In the genomic region with DNA sequence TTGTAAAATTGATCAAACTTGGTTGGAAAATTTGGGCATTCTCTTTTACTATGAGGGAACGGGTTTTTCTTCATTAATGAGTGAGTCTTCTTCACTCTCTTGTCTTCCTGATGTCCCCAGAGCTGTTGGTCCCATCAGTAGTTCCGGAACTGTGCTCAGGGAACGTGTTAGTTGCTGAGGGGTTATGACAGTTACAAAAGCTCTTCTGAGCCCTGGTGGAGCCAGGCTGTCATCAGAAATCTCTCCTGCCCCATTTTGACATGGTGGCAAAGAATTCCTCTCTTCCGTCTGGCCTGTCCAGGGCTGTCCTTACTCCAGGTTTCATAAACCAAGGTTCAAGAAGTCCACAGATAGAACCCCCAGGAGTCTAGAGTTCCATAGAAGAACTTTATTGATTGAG, we compare ENCODE assay signal across 13 cellular contexts.
DNase-seq lines count a peak whose midpoint lies in the region; ATAC-seq and TF ChIP-seq lines count a peak whose summit lies in the region.
"Had no signal": no experiment of that assay in that cellular context is flagged by ENCODE, and none has a peak within 500 bp of the region (broad histone marks: within the 10 kb centered on the region; RNA-seq: fewer than 3 reads in every experiment).

No MANE protein-coding gene starts in this region.

- peaks cover 53 to 70% (median 63%) of the 10 kb centered on the region in 4 donors for H3K4me1 Mint-ChIP-seq in CD4-positive, alpha-beta memory T cell

- H3K27ac Mint-ChIP-seq in CD4-positive, alpha-beta memory T cell, result peak overlapping the region in 4 of 7 donors; percentile 10 to 47 (median 22)
- H3K27ac Mint-ChIP-seq: activated T-helper 2 cell treated with anti-CD3 and anti-CD28 coated beads, Interferon-gamma antibody, Interleukin-2, Interleukin-4, amounts not matched to agents 10 μg/mL and 5 μg/mL and 100 μg/mL, durations not matched to agents 14 hours and 24 hours and 36 hours; nephron had no signal

- CTCF ChIA-PET in CD4-positive, alpha-beta memory T cell (lab: Charles Lee; ENCODE audit: partially characterized antibody), result interaction anchor here (1.0 to 1.6 kb wide), 4 partner anchors 11 to 368 kb away, joined by 3 to 4 read pairs (median 3); no protein-coding TSS in a partner anchor

- TF ChIP-seq CTCF in ascending aorta (IDR thresholded peaks at IDR 0.05), result no peak
- TF ChIP-seq CTCF in neutrophil (IDR thresholded peaks at IDR 0.05), result no peak

- no peaks in the 10 kb centered on the region for H3K9me3 ChIP-seq in CD4-positive, alpha-beta memory T cell (ENCODE audit: control insufficient read depth in 1 of 2, low read length in 2 of 2)
- H3K9me3 ChIP-seq in HUES64 (ENCODE audit: insufficient read depth, low read depth, low read length) (no peaks in the 10 kb centered on the region), ascending aorta (no peaks in the 10 kb centered on the region), neutrophil (no peaks in the 10 kb centered on the region)
- H3K9me3 ChIP-seq: lower lobe of right lung had no signal

- H3K4me1 ChIP-seq in CD4-positive, alpha-beta memory T cell (ENCODE audit: insufficient read depth, low read length), result peaks cover 45% of the 10 kb centered on the region
- peaks cover 41% of the 10 kb centered on the region for H3K4me1 ChIP-seq in HUES64 (ENCODE audit: insufficient read depth, low read length)
- H3K4me1 ChIP-seq in ascending aorta, result peaks cover 0 to 9% of the 10 kb centered on the region in 2 donors
- peaks cover 40 to 55% of the 10 kb centered on the region in 2 experiments for H3K4me1 ChIP-seq in neutrophil (ENCODE audit: control insufficient read depth in 1 of 2, insufficient read depth in 1 of 2, low read depth in 1 of 2, low read length in 1 of 2)

- DNase-seq in CD4-positive, alpha-beta memory T cell, result no peak
- DNase-seq in ascending aorta (ENCODE audit: low spot score in 2 of 2) (peak in 1 of 2 donors; percentile 45), Kasumi-1 (lab: John Stamatoyannopoulos, UW) (no peak), NCI-H1930 (lab: John Stamatoyannopoulos, UW) (no peak)
- DNase-seq: activated CD4-positive, alpha-beta T cell treated with anti-CD3 and anti-CD28 coated beads, Interleukin-2, amount 50 U/mL, for 1 hour; SHP77 treated with DMSO at 0.1 percent for 48 hours had no signal

- H3K27me3 ChIP-seq in CD4-positive, alpha-beta memory T cell (ENCODE audit: insufficient read depth, low read length), result no peaks in the 10 kb centered on the region
- no peaks in the 10 kb centered on the region for H3K27me3 ChIP-seq in HUES64 (ENCODE audit: insufficient read depth, low read length)
- H3K27me3 ChIP-seq in ascending aorta, result no peaks in the 10 kb centered on the region
- no peaks in the 10 kb centered on the region for H3K27me3 ChIP-seq in neutrophil

- H3K27ac ChIP-seq in CD4-positive, alpha-beta memory T cell (ENCODE audit: low read depth, low read length), result no peak overlapping the region
- H3K27ac ChIP-seq in HUES64 (ENCODE audit: low read depth, low read length) (peak overlapping the region; percentile 15; the same call in 1 of the 2 replicates), ascending aorta (peak overlapping the region; percentile 27 to 78), neutrophil (peak overlapping the region; percentile 95)
- H3K27ac ChIP-seq: lower lobe of right lung had no signal

- H3K27me3 Mint-ChIP-seq in CD4-positive, alpha-beta memory T cell, result no peaks in the 10 kb centered on the region

- H3K4me3 ChIP-seq in CD4-positive, alpha-beta memory T cell (ENCODE audit: low read length in 2 of 2), result no peak overlapping the region
- H3K4me3 ChIP-seq in HUES64 (ENCODE audit: low read length), result no peak overlapping the region
- no peak overlapping the region for H3K4me3 ChIP-seq in ascending aorta
- H3K4me3 ChIP-seq in neutrophil (ENCODE audit: low read depth in 1 of 2, low read length in 1 of 2), result peak overlapping the region; percentile 20 to 52
- H3K4me3 ChIP-seq: lower lobe of right lung had no signal

- H3K9ac ChIP-seq in HUES64 (ENCODE audit: low read depth, low read length), result no peak overlapping the region

- H3K36me3 Mint-ChIP-seq in CD4-positive, alpha-beta memory T cell, result peaks cover 2 to 3% of the 10 kb centered on the region in 2 donors

- no peaks in the 10 kb centered on the region for H3K9me3 Mint-ChIP-seq in CD4-positive, alpha-beta memory T cell
- H3K9me3 Mint-ChIP-seq: activated T-helper 2 cell treated with anti-CD3 and anti-CD28 coated beads, Interferon-gamma antibody, Interleukin-2, Interleukin-4, amounts not matched to agents 10 μg/mL and 5 μg/mL and 100 μg/mL, durations not matched to agents 14 hours and 24 hours and 36 hours; nephron had no signal

- no peaks in the 10 kb centered on the region for H3K36me3 ChIP-seq in CD4-positive, alpha-beta memory T cell (ENCODE audit: insufficient read depth, low read length)
- H3K36me3 ChIP-seq in HUES64 (ENCODE audit: insufficient read depth, low read length) (no peaks in the 10 kb centered on the region), ascending aorta (no peaks in the 10 kb centered on the region), neutrophil (no peaks in the 10 kb centered on the region)
- H3K36me3 ChIP-seq: lower lobe of right lung had no signal

- 92% methylated on average over 4 of the region's 4 CpGs for WGBS in HUES64

- POLR2A ChIA-PET in CD4-positive, alpha-beta memory T cell (lab: Charles Lee; ENCODE audit: partially characterized antibody), result no interaction called here

- ATAC-seq in HG03439 (IDR thresholded peaks at IDR 0.05; ENCODE audit: unreplicated experiment) (no peak), GM21786 (IDR thresholded peaks at IDR 0.05; ENCODE audit: unreplicated experiment) (no peak)

- intact Hi-C loops in CD4-positive, alpha-beta memory T cell (cut with micrococcal nuclease), result no loop called here
- intact Hi-C loops in ascending aorta (cut with DNase I), result loop anchor here (2.0 kb wide), 1 partner anchor 77 kb away; no protein-coding TSS in a partner anchor

- peak overlapping the region in 4 of 8 donors; percentile 5 to 27 (median 12) for H3K4me3 Mint-ChIP-seq in CD4-positive, alpha-beta memory T cell
- H3K4me3 Mint-ChIP-seq: nephron had no signal

Comparison
In these comparisons a context has a peak if more than half of its experiments do, and no peak if none do; other contexts are left out.
1. H3K4me3 ChIP-seq: peak in neutrophil (2 of 2); none in CD4-positive, alpha-beta memory T cell (0 of 2), HUES64 (single experiment) and ascending aorta (0 of 2).